Comparison of ENCODE assay signal across 29 cellular contexts in the genomic region with DNA sequence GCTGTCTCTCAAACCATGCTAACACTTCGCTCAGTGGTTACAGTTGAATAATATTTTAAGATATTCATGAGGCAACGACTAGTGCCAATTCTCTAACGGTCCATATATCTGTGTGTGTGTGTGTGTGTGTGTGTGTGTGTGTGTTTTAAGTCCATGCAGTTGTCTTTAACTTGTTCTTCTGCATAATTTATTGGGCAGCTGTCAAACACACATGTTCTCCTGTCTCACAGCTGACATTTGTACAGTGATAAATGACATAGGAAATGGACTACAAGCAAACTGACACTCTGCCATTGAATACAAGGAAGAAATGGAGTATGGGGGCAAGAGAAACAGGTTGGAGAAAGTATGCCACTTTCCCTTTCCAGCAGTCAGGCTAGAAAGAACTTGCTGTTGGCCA.
"Had no signal": no experiment of that assay in that cellular context is flagged by ENCODE, and none has a peak within 500 bp of the region (broad histone marks: within the 10 kb centered on the region; RNA-seq: fewer than 3 reads in every experiment).

No MANE protein-coding gene starts in this region.

- H3K27me3 ChIP-seq: colonic mucosa, gastrocnemius medialis, heart left ventricle, hepatocyte, right atrium auricular region, spleen, testis, tibial artery had no signal

- ATAC-seq: esophagus mucosa; gastrocnemius medialis; left lobe of liver; sciatic nerve; stimulated activated memory B cell treated with anti-CD40 and anti-IgM and Interleukin-4, amounts not matched to agents 10 μg/mL and 1 μg/mL and 100 μg/mL, for 72 hours; stimulated activated naive CD8-positive, alpha-beta T cell treated with anti-CD3 and anti-CD28 coated beads, Interleukin-15, Interleukin-2, amounts not matched to agents 100 U/mL and 50 U/mL, for 24 hours had no signal

- H3K4me3 ChIP-seq: colonic mucosa, gastrocnemius medialis, heart left ventricle, hepatocyte, lung, prostate gland, right atrium auricular region, skin epidermis, spleen, testis, tibial artery had no signal

- H3K9me3 ChIP-seq: colonic mucosa, gastrocnemius medialis, heart left ventricle, prostate gland, right atrium auricular region, spleen, testis, tibial artery had no signal

- DNase-seq: colonic mucosa; effector CD8-positive, alpha-beta T cell; endodermal cell; foreskin fibroblast; gastrocnemius medialis; heart left ventricle; kidney; naive B cell; nephron progenitor cell; nucleus accumbens; spleen; stimulated activated CD4-positive, alpha-beta T cell treated with anti-CD3 and anti-CD28 coated beads, Interleukin-4, amount 100 ng/mL, for 4 hours; stimulated activated naive CD8-positive, alpha-beta T cell treated with anti-CD3 and anti-CD28 coated beads, Interleukin-15, Interleukin-2, amounts not matched to agents 100 U/mL and 50 U/mL, for 24 hours; substantia nigra; testis; tibial artery had no signal

- H3K36me3 Mint-ChIP-seq: memory B cell; naive B cell; stimulated activated memory B cell treated with anti-CD40 and anti-IgM and Interleukin-4, amounts not matched to agents 10 μg/mL and 1 μg/mL and 100 μg/mL, for 72 hours; type B pancreatic cell had no signal

- H3K4me2 ChIP-seq: hepatocyte had no signal

- H3K36me3 ChIP-seq: colonic mucosa, gastrocnemius medialis, heart left ventricle, prostate gland, right atrium auricular region, spleen, tibial artery had no signal

- H3K9me3 Mint-ChIP-seq: dendritic cell treated with granulocyte-macrophage colony-stimulating factor and Interleukin-4, amounts not matched to agents 40 ng/mL and 50 ng/mL, for 4 days; endodermal cell; memory B cell; naive B cell; nephron progenitor cell; stimulated activated memory B cell treated with anti-CD40 and anti-IgM and Interleukin-4, amounts not matched to agents 10 μg/mL and 1 μg/mL and 100 μg/mL, for 72 hours; type B pancreatic cell had no signal

- H3K27ac ChIP-seq: colonic mucosa, epithelial cell of prostate, hepatocyte, skin epidermis, spleen, testis, tibial artery had no signal

- H3K27me3 Mint-ChIP-seq: dendritic cell treated with granulocyte-macrophage colony-stimulating factor and Interleukin-4, amounts not matched to agents 40 ng/mL and 50 ng/mL, for 4 days; memory B cell; stimulated activated memory B cell treated with anti-CD40 and anti-IgM and Interleukin-4, amounts not matched to agents 10 μg/mL and 1 μg/mL and 100 μg/mL, for 72 hours had no signal

- H3K4me3 Mint-ChIP-seq: dendritic cell treated with granulocyte-macrophage colony-stimulating factor and Interleukin-4, amounts not matched to agents 40 ng/mL and 50 ng/mL, for 4 days; endodermal cell; memory B cell; naive B cell; nephron progenitor cell; stimulated activated memory B cell treated with anti-CD40 and anti-IgM and Interleukin-4, amounts not matched to agents 10 μg/mL and 1 μg/mL and 100 μg/mL, for 72 hours; type B pancreatic cell had no signal

- H3K27ac Mint-ChIP-seq: dendritic cell treated with granulocyte-macrophage colony-stimulating factor and Interleukin-4, amounts not matched to agents 40 ng/mL and 50 ng/mL, for 4 days; endodermal cell; memory B cell; stimulated activated memory B cell treated with anti-CD40 and anti-IgM and Interleukin-4, amounts not matched to agents 10 μg/mL and 1 μg/mL and 100 μg/mL, for 72 hours; type B pancreatic cell had no signal

- H2AFZ ChIP-seq: hepatocyte had no signal
